Comparison of ENCODE assay signal across 1 cellular context in the genomic region with DNA sequence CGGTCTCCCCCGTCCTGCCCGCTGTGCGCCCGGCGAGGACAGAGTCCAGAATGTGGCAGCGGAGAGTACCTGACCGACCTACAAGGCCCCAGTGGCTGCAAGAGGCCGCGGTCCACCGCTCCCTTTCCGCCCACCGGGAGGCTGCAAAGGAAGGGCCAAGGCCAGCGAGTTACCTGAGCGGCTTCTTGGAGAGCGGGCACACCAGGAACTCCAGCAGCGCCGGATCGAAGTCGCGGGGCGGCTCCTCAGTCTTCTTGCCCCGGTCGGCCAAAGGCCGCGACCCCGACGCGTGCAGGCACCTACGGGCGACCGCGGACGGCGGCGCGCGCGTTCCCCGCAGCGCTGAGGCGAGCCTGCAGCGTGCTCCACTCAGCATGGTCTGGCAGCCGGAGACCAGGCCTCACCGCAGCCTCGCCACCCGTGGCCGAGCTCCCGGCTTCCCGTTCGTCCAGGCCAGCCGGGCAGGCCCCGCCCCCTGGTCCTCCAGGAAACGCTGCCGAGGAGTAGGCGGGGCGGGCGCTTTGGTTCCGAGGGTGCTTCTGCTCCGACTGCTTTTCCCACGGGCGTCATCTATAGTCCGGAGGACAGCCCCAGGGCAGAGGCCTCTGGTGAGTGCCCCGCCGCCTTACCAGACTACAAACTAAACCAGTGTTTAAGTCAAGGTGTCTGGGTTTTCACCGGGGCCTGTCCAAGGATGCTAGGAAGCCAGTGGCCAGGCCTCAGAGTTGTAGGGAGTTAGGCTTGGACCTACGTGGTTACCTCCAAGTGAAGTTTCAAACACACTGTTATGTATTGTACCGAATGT.
TF ChIP-seq lines count a peak whose summit lies in the region.

A gene with protein sequence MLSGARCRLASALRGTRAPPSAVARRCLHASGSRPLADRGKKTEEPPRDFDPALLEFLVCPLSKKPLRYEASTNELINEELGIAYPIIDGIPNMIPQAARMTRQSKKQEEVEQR (minus strand): TSS at position 452 of the 805 bp plus-strand sequence. CDS start 76 bp downstream, at position 376.

TF ChIP-seq in K562, 482 proteins besides CTCF, POLR2A, EP300 and RAD21 (continued from another document and continues in another):
- TF ChIP-seq, protein P1, sequence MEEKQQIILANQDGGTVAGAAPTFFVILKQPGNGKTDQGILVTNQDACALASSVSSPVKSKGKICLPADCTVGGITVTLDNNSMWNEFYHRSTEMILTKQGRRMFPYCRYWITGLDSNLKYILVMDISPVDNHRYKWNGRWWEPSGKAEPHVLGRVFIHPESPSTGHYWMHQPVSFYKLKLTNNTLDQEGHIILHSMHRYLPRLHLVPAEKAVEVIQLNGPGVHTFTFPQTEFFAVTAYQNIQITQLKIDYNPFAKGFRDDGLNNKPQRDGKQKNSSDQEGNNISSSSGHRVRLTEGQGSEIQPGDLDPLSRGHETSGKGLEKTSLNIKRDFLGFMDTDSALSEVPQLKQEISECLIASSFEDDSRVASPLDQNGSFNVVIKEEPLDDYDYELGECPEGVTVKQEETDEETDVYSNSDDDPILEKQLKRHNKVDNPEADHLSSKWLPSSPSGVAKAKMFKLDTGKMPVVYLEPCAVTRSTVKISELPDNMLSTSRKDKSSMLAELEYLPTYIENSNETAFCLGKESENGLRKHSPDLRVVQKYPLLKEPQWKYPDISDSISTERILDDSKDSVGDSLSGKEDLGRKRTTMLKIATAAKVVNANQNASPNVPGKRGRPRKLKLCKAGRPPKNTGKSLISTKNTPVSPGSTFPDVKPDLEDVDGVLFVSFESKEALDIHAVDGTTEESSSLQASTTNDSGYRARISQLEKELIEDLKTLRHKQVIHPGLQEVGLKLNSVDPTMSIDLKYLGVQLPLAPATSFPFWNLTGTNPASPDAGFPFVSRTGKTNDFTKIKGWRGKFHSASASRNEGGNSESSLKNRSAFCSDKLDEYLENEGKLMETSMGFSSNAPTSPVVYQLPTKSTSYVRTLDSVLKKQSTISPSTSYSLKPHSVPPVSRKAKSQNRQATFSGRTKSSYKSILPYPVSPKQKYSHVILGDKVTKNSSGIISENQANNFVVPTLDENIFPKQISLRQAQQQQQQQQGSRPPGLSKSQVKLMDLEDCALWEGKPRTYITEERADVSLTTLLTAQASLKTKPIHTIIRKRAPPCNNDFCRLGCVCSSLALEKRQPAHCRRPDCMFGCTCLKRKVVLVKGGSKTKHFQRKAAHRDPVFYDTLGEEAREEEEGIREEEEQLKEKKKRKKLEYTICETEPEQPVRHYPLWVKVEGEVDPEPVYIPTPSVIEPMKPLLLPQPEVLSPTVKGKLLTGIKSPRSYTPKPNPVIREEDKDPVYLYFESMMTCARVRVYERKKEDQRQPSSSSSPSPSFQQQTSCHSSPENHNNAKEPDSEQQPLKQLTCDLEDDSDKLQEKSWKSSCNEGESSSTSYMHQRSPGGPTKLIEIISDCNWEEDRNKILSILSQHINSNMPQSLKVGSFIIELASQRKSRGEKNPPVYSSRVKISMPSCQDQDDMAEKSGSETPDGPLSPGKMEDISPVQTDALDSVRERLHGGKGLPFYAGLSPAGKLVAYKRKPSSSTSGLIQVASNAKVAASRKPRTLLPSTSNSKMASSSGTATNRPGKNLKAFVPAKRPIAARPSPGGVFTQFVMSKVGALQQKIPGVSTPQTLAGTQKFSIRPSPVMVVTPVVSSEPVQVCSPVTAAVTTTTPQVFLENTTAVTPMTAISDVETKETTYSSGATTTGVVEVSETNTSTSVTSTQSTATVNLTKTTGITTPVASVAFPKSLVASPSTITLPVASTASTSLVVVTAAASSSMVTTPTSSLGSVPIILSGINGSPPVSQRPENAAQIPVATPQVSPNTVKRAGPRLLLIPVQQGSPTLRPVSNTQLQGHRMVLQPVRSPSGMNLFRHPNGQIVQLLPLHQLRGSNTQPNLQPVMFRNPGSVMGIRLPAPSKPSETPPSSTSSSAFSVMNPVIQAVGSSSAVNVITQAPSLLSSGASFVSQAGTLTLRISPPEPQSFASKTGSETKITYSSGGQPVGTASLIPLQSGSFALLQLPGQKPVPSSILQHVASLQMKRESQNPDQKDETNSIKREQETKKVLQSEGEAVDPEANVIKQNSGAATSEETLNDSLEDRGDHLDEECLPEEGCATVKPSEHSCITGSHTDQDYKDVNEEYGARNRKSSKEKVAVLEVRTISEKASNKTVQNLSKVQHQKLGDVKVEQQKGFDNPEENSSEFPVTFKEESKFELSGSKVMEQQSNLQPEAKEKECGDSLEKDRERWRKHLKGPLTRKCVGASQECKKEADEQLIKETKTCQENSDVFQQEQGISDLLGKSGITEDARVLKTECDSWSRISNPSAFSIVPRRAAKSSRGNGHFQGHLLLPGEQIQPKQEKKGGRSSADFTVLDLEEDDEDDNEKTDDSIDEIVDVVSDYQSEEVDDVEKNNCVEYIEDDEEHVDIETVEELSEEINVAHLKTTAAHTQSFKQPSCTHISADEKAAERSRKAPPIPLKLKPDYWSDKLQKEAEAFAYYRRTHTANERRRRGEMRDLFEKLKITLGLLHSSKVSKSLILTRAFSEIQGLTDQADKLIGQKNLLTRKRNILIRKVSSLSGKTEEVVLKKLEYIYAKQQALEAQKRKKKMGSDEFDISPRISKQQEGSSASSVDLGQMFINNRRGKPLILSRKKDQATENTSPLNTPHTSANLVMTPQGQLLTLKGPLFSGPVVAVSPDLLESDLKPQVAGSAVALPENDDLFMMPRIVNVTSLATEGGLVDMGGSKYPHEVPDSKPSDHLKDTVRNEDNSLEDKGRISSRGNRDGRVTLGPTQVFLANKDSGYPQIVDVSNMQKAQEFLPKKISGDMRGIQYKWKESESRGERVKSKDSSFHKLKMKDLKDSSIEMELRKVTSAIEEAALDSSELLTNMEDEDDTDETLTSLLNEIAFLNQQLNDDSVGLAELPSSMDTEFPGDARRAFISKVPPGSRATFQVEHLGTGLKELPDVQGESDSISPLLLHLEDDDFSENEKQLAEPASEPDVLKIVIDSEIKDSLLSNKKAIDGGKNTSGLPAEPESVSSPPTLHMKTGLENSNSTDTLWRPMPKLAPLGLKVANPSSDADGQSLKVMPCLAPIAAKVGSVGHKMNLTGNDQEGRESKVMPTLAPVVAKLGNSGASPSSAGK (IDR thresholded peaks at IDR 0.05): peak; percentile 71
- no peak for TF ChIP-seq ZNF785 (CRISPR knock-in tag; IDR thresholded peaks at IDR 0.05)
- TF ChIP-seq RBM39 (optimal IDR thresholded peaks at IDR 0.05; ENCODE audit: low read depth, low read length): no peak
- no peak for TF ChIP-seq XRCC4 (IDR thresholded peaks at IDR 0.05; ENCODE audit: extremely low read depth, insufficient read depth, insufficient read length)
- TF ChIP-seq POLR2H (tag; IDR thresholded peaks at IDR 0.05; ENCODE audit: low read depth): peak; percentile 9
- TF ChIP-seq SP1 (CRISPR knock-in tag; IDR thresholded peaks at IDR 0.05): peak; percentile 83
- TF ChIP-seq ZBTB7A (IDR thresholded peaks at IDR 0.05; ENCODE audit: borderline replicate concordance, control insufficient read depth, low read depth, low read length): no peak
- no peak for TF ChIP-seq U2AF2 (optimal IDR thresholded peaks at IDR 0.05; ENCODE audit: low read depth, low read length)
- no peak for TF ChIP-seq U2AF1 (optimal IDR thresholded peaks at IDR 0.05; ENCODE audit: low read depth, low read length)
- no peak for TF ChIP-seq ZNF184 (CRISPR knock-in tag; IDR thresholded peaks at IDR 0.05)
- peak; percentile 74 for TF ChIP-seq ZEB2 (IDR thresholded peaks at IDR 0.05)
- no peak for TF ChIP-seq ZNF175 (CRISPR knock-in tag; IDR thresholded peaks at IDR 0.05; ENCODE audit: low read depth)
- no peak; the same call in 1 of the 2 replicates for TF ChIP-seq HDAC2 (IDR thresholded peaks at IDR 0.05)
- TF ChIP-seq MYBL2 (IDR thresholded peaks at IDR 0.05; ENCODE audit: low read depth): no peak
- no peak for TF ChIP-seq MYBL2 (CRISPR knock-in tag; IDR thresholded peaks at IDR 0.05; ENCODE audit: borderline replicate concordance)
- TF ChIP-seq ESRRA (IDR thresholded peaks at IDR 0.05; ENCODE audit: borderline replicate concordance, low read depth): no peak
- TF ChIP-seq HNRNPK (IDR thresholded peaks at IDR 0.05; ENCODE audit: low read depth, low read length, poor library complexity, severe bottlenecking): no peak
- TF ChIP-seq MAFF (IDR thresholded peaks at IDR 0.05; ENCODE audit: low read length): no peak
- TF ChIP-seq ZNF143 (CRISPR knock-in tag; IDR thresholded peaks at IDR 0.05): no peak
- TF ChIP-seq TRIM24 (IDR thresholded peaks at IDR 0.05): peak in 1 of 2 experiments; percentile 91; a peak in 2 of 4 replicates
- TF ChIP-seq SMAD4 (CRISPR knock-in tag; conservative IDR thresholded peaks at IDR 0.05): peak; percentile 65
- no peak for TF ChIP-seq LARP7 (IDR thresholded peaks at IDR 0.05)
- TF ChIP-seq, protein P2, sequence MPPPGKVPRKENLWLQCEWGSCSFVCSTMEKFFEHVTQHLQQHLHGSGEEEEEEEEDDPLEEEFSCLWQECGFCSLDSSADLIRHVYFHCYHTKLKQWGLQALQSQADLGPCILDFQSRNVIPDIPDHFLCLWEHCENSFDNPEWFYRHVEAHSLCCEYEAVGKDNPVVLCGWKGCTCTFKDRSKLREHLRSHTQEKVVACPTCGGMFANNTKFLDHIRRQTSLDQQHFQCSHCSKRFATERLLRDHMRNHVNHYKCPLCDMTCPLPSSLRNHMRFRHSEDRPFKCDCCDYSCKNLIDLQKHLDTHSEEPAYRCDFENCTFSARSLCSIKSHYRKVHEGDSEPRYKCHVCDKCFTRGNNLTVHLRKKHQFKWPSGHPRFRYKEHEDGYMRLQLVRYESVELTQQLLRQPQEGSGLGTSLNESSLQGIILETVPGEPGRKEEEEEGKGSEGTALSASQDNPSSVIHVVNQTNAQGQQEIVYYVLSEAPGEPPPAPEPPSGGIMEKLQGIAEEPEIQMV (tag; conservative IDR thresholded peaks at IDR 0.05; ENCODE audit: low read depth): no peak
- TF ChIP-seq CBX8 (IDR thresholded peaks at IDR 0.05; ENCODE audit: borderline replicate concordance, extremely low read depth, low read depth, low read length, poor library complexity, severe bottlenecking): no peak
- TF ChIP-seq TGIF2 (CRISPR knock-in tag; IDR thresholded peaks at IDR 0.05): peak; percentile 57
- no peak for TF ChIP-seq CCAR2 (IDR thresholded peaks at IDR 0.05; ENCODE audit: low read depth, low read length)
- TF ChIP-seq WHSC1 (IDR thresholded peaks at IDR 0.05; ENCODE audit: low read length): no peak
- TF ChIP-seq, protein P3, sequence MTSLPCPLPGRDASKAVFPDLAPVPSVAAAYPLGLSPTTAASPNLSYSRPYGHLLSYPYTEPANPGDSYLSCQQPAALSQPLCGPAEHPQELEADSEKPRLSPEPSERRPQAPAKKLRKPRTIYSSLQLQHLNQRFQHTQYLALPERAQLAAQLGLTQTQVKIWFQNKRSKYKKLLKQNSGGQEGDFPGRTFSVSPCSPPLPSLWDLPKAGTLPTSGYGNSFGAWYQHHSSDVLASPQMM (CRISPR knock-in tag; IDR thresholded peaks at IDR 0.05): no peak
- no peak for TF ChIP-seq SNIP1 (IDR thresholded peaks at IDR 0.05; ENCODE audit: low read depth)
- no peak for TF ChIP-seq NFE2 (IDR thresholded peaks at IDR 0.05; ENCODE audit: low read depth)
- no peak for TF ChIP-seq NCOA2 (IDR thresholded peaks at IDR 0.05; ENCODE audit: partially characterized antibody in 2 of 2)
- TF ChIP-seq FOXK2 (conservative IDR thresholded peaks at IDR 0.05 in 1 of 2, IDR thresholded peaks at IDR 0.05 in 1 of 2; ENCODE audit: low read depth in 2 of 2): no peak; a peak in 1 of 4 replicates
- TF ChIP-seq, protein P4, sequence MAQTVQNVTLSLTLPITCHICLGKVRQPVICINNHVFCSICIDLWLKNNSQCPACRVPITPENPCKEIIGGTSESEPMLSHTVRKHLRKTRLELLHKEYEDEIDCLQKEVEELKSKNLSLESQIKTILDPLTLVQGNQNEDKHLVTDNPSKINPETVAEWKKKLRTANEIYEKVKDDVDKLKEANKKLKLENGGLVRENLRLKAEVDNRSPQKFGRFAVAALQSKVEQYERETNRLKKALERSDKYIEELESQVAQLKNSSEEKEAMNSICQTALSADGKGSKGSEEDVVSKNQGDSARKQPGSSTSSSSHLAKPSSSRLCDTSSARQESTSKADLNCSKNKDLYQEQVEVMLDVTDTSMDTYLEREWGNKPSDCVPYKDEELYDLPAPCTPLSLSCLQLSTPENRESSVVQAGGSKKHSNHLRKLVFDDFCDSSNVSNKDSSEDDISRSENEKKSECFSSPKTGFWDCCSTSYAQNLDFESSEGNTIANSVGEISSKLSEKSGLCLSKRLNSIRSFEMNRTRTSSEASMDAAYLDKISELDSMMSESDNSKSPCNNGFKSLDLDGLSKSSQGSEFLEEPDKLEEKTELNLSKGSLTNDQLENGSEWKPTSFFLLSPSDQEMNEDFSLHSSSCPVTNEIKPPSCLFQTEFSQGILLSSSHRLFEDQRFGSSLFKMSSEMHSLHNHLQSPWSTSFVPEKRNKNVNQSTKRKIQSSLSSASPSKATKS (CRISPR knock-in tag; IDR thresholded peaks at IDR 0.05): no peak
- peak in 1 of 2 experiments; percentile 83; a peak in 2 of 4 replicates for TF ChIP-seq HDAC1 (IDR thresholded peaks at IDR 0.05)
- no peak for TF ChIP-seq HSF4 (CRISPR knock-in tag; IDR thresholded peaks at IDR 0.05; ENCODE audit: borderline replicate concordance)
- no peak for TF ChIP-seq ZNF699 (CRISPR knock-in tag; IDR thresholded peaks at IDR 0.05; ENCODE audit: insufficient replicate concordance)
- TF ChIP-seq, protein P5, sequence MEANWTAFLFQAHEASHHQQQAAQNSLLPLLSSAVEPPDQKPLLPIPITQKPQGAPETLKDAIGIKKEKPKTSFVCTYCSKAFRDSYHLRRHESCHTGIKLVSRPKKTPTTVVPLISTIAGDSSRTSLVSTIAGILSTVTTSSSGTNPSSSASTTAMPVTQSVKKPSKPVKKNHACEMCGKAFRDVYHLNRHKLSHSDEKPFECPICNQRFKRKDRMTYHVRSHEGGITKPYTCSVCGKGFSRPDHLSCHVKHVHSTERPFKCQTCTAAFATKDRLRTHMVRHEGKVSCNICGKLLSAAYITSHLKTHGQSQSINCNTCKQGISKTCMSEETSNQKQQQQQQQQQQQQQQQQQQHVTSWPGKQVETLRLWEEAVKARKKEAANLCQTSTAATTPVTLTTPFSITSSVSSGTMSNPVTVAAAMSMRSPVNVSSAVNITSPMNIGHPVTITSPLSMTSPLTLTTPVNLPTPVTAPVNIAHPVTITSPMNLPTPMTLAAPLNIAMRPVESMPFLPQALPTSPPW (CRISPR knock-in tag; IDR thresholded peaks at IDR 0.05): peak; percentile 48
- TF ChIP-seq SMARCA4 (IDR thresholded peaks at IDR 0.05): no peak
- peak; percentile 63; the same call in 1 of the 2 replicates for TF ChIP-seq JUND (IDR thresholded peaks at IDR 0.05; ENCODE audit: borderline replicate concordance, low read depth, low read length)
- TF ChIP-seq JUND (tag; IDR thresholded peaks at IDR 0.05; ENCODE audit: borderline replicate concordance, low read depth, low read length): no peak; the same call in 2 of the 3 replicates
- TF ChIP-seq ARID2 (IDR thresholded peaks at IDR 0.05): no peak
- TF ChIP-seq, protein P6, sequence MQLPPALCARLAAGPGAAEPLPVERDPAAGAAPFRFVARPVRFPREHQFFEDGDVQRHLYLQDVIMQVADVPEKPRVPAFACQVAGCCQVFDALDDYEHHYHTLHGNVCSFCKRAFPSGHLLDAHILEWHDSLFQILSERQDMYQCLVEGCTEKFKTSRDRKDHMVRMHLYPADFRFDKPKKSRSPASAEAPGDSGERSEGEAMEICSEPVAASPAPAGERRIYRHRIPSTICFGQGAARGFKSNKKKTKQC (CRISPR knock-in tag; IDR thresholded peaks at IDR 0.05): peak; percentile 68; the same call in 1 of the 2 replicates
- TF ChIP-seq NR4A1 (CRISPR knock-in tag; IDR thresholded peaks at IDR 0.05): no peak
- no peak for TF ChIP-seq NR4A1 (tag; IDR thresholded peaks at IDR 0.05)
- TF ChIP-seq MEF2D (tag; conservative IDR thresholded peaks at IDR 0.05; ENCODE audit: low read depth): no peak
- no peak for TF ChIP-seq POU5F1 (IDR thresholded peaks at IDR 0.05; ENCODE audit: borderline replicate concordance, low read depth, low read length, partially characterized antibody)
- no peak for TF ChIP-seq FOXA1 (IDR thresholded peaks at IDR 0.05; ENCODE audit: borderline replicate concordance)
